21 cellular contexts compared by ENCODE assay signal in the genomic region with DNA sequence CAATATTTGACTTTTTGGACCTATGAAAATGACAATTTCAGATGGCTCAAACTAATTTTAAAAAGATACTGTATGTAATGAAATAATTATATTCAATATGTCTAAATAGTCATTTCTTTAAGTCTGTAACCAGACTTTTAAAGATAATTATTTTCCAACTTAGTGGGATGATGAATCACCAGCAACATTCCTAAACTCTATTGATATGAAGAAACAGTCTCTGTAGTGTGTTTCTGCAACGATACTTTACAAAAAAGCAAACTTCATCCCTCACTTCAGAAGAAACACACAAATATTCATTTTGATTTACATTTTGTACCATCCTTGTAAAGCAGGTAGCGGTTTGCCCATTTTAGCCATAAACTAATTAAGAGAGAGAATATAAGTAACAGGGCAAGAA.
DNase-seq lines count a peak whose midpoint lies in the region; FAIRE-seq and TF ChIP-seq lines count a peak whose summit lies in the region.
"Had no signal": no experiment of that assay in that cellular context is flagged by ENCODE, and none has a peak within 500 bp of the region (broad histone marks: within the 10 kb centered on the region; RNA-seq: fewer than 3 reads in every experiment).

No MANE protein-coding gene starts in this region.

- H3K9ac ChIP-seq in SK-N-SH = no peak overlapping the region
- no peak overlapping the region for H3K9ac ChIP-seq in endothelial cell of umbilical vein (replicated peaks; ENCODE audit: extremely low read depth, insufficient read depth, low read length)
- H3K9ac ChIP-seq in neural progenitor cell = no peak overlapping the region

- in situ Hi-C loops in ACHN (cut with HindIII; ENCODE audit: low pct_ligation_motif_present, low pct_unique_long_range_greater_than_20kb, low sequenced_read_pairs) = no loop called here

- no peaks in the 10 kb centered on the region for H3K9me1 ChIP-seq in endothelial cell of umbilical vein (replicated peaks; ENCODE audit: control insufficient read depth, extremely low read depth, insufficient read depth, low read length)

- H3K27me3 ChIP-seq in SK-N-SH (ENCODE audit: insufficient read depth) (no peaks in the 10 kb centered on the region), endothelial cell of umbilical vein (ENCODE audit: control insufficient read depth in 2 of 2, insufficient read depth in 2 of 2, low read length in 2 of 2) (no peaks in the 10 kb centered on the region), neural progenitor cell (no peaks in the 10 kb centered on the region)
- H3K27me3 ChIP-seq: Peyer's patch had no signal

- BruUV-seq in endothelial cell of umbilical vein (replicated peaks; lab: Mats Ljungman, UMichigan) = no TSS peak

- no peaks in the 10 kb centered on the region for H4K20me1 ChIP-seq in SK-N-SH (ENCODE audit: insufficient read depth)
- H4K20me1 ChIP-seq in endothelial cell of umbilical vein (replicated peaks; ENCODE audit: control insufficient read depth, extremely low read depth, insufficient read depth, low read length) = no peaks in the 10 kb centered on the region
- no peaks in the 10 kb centered on the region for H4K20me1 ChIP-seq in neural progenitor cell (ENCODE audit: low read depth)

- FAIRE-seq in endothelial cell of umbilical vein (lab: Jason Lieb, UNC) = no peak
- FAIRE-seq: A549, K562 had no signal

- H3K36me3 ChIP-seq in SK-N-SH (replicated peaks in 1 of 2; ENCODE audit: control insufficient read depth in 1 of 2, insufficient read depth in 2 of 2, low read length in 1 of 2) (no peaks in the 10 kb centered on the region), endothelial cell of umbilical vein (ENCODE audit: control insufficient read depth in 2 of 2, extremely low read depth in 1 of 2, insufficient read depth in 2 of 2, low read length in 2 of 2) (no peaks in the 10 kb centered on the region), neural progenitor cell (no peaks in the 10 kb centered on the region)
- H3K36me3 ChIP-seq: Peyer's patch had no signal

- no peak overlapping the region for H3K4me2 ChIP-seq in SK-N-SH
- H3K4me2 ChIP-seq in endothelial cell of umbilical vein (ENCODE audit: insufficient read depth, low read length) = no peak overlapping the region
- H3K4me2 ChIP-seq in neural progenitor cell = no peak overlapping the region
- H3K4me2 ChIP-seq: A549 had no signal

- no peaks in the 10 kb centered on the region for H3K9me2 ChIP-seq in SK-N-SH

- TF ChIP-seq RAD21 in SK-N-SH (IDR thresholded peaks at IDR 0.05; ENCODE audit: low read length) = no peak

- H3K4me3 Mint-ChIP-seq in neural progenitor cell = no peak overlapping the region
- H3K4me3 Mint-ChIP-seq: CD14-positive monocyte had no signal

- H3K9me3 Mint-ChIP-seq in neural progenitor cell = peaks cover 3% of the 10 kb centered on the region

- H3F3A ChIP-seq in SK-N-SH (replicated peaks; ENCODE audit: insufficient read depth) (peaks cover 7% of the 10 kb centered on the region), neural progenitor cell (ENCODE audit: low read depth) (no peaks in the 10 kb centered on the region)

- no peak for TF ChIP-seq POLR2A in endothelial cell of umbilical vein (IDR thresholded peaks at IDR 0.05; ENCODE audit: low read depth, low read length)

- TF ChIP-seq CTCF in SK-N-SH (IDR thresholded peaks at IDR 0.05) = no peak
- no peak for TF ChIP-seq CTCF in endothelial cell of umbilical vein (IDR thresholded peaks at IDR 0.05; ENCODE audit: extremely low read depth in 1 of 2, insufficient read depth in 1 of 2, low read depth in 1 of 2, low read length in 2 of 2)
- no peak for TF ChIP-seq CTCF in neural progenitor cell (IDR thresholded peaks at IDR 0.05)

- intact Hi-C loops in endothelial cell of umbilical vein (cut with micrococcal nuclease) = loop anchor here (5.0 to 10.0 kb wide), 4 partner anchors 257 to 1157 kb away; no protein-coding TSS in a partner anchor

- H3K36me3 Mint-ChIP-seq in neural progenitor cell = peaks cover 2% of the 10 kb centered on the region
- H3K36me3 Mint-ChIP-seq: CD14-positive monocyte had no signal

- POLR2A ChIA-PET in SK-N-SH (lab: Yijun Ruan, JAX) (no interaction called here), endothelial cell of umbilical vein (lab: Charles Lee) (no interaction called here)

- no peak for TF ChIP-seq EP300 in SK-N-SH (IDR thresholded peaks at IDR 0.05; ENCODE audit: borderline replicate concordance in 1 of 2, low read depth in 1 of 2, low read length in 1 of 2)

- peaks cover 5% of the 10 kb centered on the region for H3K27me3 Mint-ChIP-seq in neural progenitor cell (ENCODE audit: insufficient read depth, low read depth)

- no peak overlapping the region for H2AFZ ChIP-seq in SK-N-SH (ENCODE audit: low read depth)
- no peak overlapping the region for H2AFZ ChIP-seq in endothelial cell of umbilical vein (ENCODE audit: low read depth, low read length)
- no peak overlapping the region for H2AFZ ChIP-seq in neural progenitor cell (replicated peaks)

- WGBS in SK-N-SH (ENCODE audit: low lambda C conversion rate) = 72% methylated on average over 2 of the region's 2 CpGs

- CTCF ChIA-PET in SK-N-SH (lab: Yijun Ruan, JAX) (no interaction called here), endothelial cell of umbilical vein (lab: Charles Lee) (interaction anchor here (2.1 to 2.2 kb wide), 2 partner anchors 11 to 419 kb away, joined by 6 to 7 read pairs; no protein-coding TSS in a partner anchor)

- no peaks in the 10 kb centered on the region for H3K9me3 ChIP-seq in SK-N-SH
- no peaks in the 10 kb centered on the region for H3K9me3 ChIP-seq in endothelial cell of umbilical vein (replicated peaks; ENCODE audit: control insufficient read depth, insufficient read depth, low read length)
- no peaks in the 10 kb centered on the region for H3K9me3 ChIP-seq in neural progenitor cell (ENCODE audit: low read depth)
- H3K9me3 ChIP-seq: A549, Caco-2, Peyer's patch had no signal

- H3K27ac ChIP-seq in SK-N-SH (ENCODE audit: low read depth in 2 of 2, low read length in 1 of 2) = no peak overlapping the region; a peak in 1 of 4 replicates
- H3K27ac ChIP-seq in endothelial cell of umbilical vein (ENCODE audit: insufficient read depth, low read depth, low read length) = no peak overlapping the region
- no peak overlapping the region for H3K27ac ChIP-seq in neural progenitor cell
- H3K27ac ChIP-seq: A549, Peyer's patch, SK-N-MC had no signal

- peak overlapping the region; percentile 43 for H3K27ac Mint-ChIP-seq in neural progenitor cell
- H3K27ac Mint-ChIP-seq: CD14-positive monocyte had no signal

- H3K4me1 ChIP-seq in SK-N-SH (ENCODE audit: control insufficient read depth in 1 of 2, insufficient read depth in 2 of 2, low read depth in 1 of 2, low read length in 1 of 2) (peaks cover 7 to 25% of the 10 kb centered on the region in 2 experiments; a peak in 3 of 4 replicates), endothelial cell of umbilical vein (ENCODE audit: control insufficient read depth, extremely low read depth, insufficient read depth, low read length) (peaks cover 47% of the 10 kb centered on the region), neural progenitor cell (peaks cover 29% of the 10 kb centered on the region)
- H3K4me1 ChIP-seq: A549, Peyer's patch had no signal

- H3K79me2 ChIP-seq in SK-N-SH (ENCODE audit: insufficient read depth) (no peaks in the 10 kb centered on the region), endothelial cell of umbilical vein (ENCODE audit: control insufficient read depth, insufficient read depth, low read length) (no peaks in the 10 kb centered on the region), neural progenitor cell (ENCODE audit: low read depth) (no peaks in the 10 kb centered on the region)

- H3K4me3 ChIP-seq in SK-N-SH (ENCODE audit: low read depth in 2 of 2, low read length in 1 of 2) = no peak overlapping the region
- no peak overlapping the region for H3K4me3 ChIP-seq in endothelial cell of umbilical vein (replicated peaks in 1 of 3; ENCODE audit: insufficient read depth in 1 of 3, low read depth in 1 of 3, low read length in 3 of 3)
- H3K4me3 ChIP-seq in neural progenitor cell = no peak overlapping the region
- H3K4me3 ChIP-seq: A549, K562, Peyer's patch, SK-N-MC had no signal

- H3K4me1 Mint-ChIP-seq in neural progenitor cell = peaks cover 22% of the 10 kb centered on the region
- H3K4me1 Mint-ChIP-seq: CD14-positive monocyte had no signal

- dilution Hi-C loops in endothelial cell of umbilical vein (cut with MboI; ENCODE audit: extremely low pct_ligation_motif_present, low sequenced_read_pairs) = no loop called here

- DNase-seq in EH (ENCODE audit: low read depth) (peak; percentile 44), SK-N-SH (no peak), endothelial cell of umbilical vein (ENCODE audit: low read depth, low spot score) (peak; percentile 36), neural progenitor cell (ENCODE audit: low spot score) (no peak), ACHN (no peak), C1 segment of cervical spinal cord (lab: John Stamatoyannopoulos, UW) (no peak), HK-2 (ENCODE audit: unreplicated experiment) (no peak), kidney tubule cell (ENCODE audit: low spot score) (no peak)
- DNase-seq: Caco-2, DMS153, H7, MV-4-11, NCI-H1417, NCI-H2081 treated with DMSO at 0.1 percent for 48 hours, NCI-H510A treated with DMSO at 0.1 percent for 48 hours, Peyer's patch, Right ventricle myocardium superior had no signal

TF ChIP-seq in SK-N-SH, 30 proteins besides CTCF, POLR2A, EP300 and RAD21:
- no peak for TF ChIP-seq ELF1 (IDR thresholded peaks at IDR 0.05)
- TF ChIP-seq JUND (IDR thresholded peaks at IDR 0.05) = 0 out of 2 replicates have a peak, but pooled peaks have one; percentile 5
- TF ChIP-seq TAF1 (IDR thresholded peaks at IDR 0.05; ENCODE audit: borderline replicate concordance, low read depth, low read length) = no peak

TF ChIP-seq in endothelial cell of umbilical vein, 7 proteins besides CTCF, POLR2A, EP300 and RAD21:
- TF ChIP-seq FOS (IDR thresholded peaks at IDR 0.05; ENCODE audit: borderline replicate concordance, insufficient read depth, low read length) (peak; percentile 44), EZH2 (IDR thresholded peaks at IDR 0.05; ENCODE audit: borderline replicate concordance, low read depth, low read length, severe bottlenecking) (no peak)

Comparison
In these comparisons a context has a peak if more than half of its experiments do, and no peak if none do; other contexts are left out.
1. DNase-seq: peak in EH (single experiment) and endothelial cell of umbilical vein (single experiment); none in SK-N-SH (single experiment), neural progenitor cell (single experiment), ACHN (single experiment), C1 segment of cervical spinal cord (0 of 14), HK-2 (single experiment) and kidney tubule cell (single experiment).